In genomic region chr12:118103601-118104382, GRCh38 we compare ENCODE assay signal across 8 cellular contexts. TPM values are rescaled to one million over a fixed set of nuclear protein-coding genes. Genes with fewer than 3 reads are reported as not detected.
DNase-seq lines count a peak whose midpoint lies in the region; ATAC-seq and TF ChIP-seq lines count a peak whose summit lies in the region.

TSS of gene VSIG10 (minus strand) at chr12:118104011. CDS start at chr12:118103671, 340 bp downstream.

- H3K27me3 Mint-ChIP-seq in CD8-positive, alpha-beta T cell (ENCODE audit: low read depth): peaks cover 7% of the 10 kb centered on the region
- H3K27me3 Mint-ChIP-seq in GM23338 (ENCODE audit: insufficient read depth, low read depth, poor library complexity): no peaks in the 10 kb centered on the region

- peak within 1 kb of the TSS; percentile 98 for H3K4me2 ChIP-seq in GM23338

- H3K27ac ChIP-seq in CD8-positive, alpha-beta T cell (ENCODE audit: low read depth, low read length): no peak within 1 kb of the TSS
- H3K27ac ChIP-seq in GM23338 (ENCODE audit: low read depth): peak within 1 kb of the TSS; percentile 95
- H3K27ac ChIP-seq in esophagus squamous epithelium: peak within 1 kb of the TSS; percentile 79 to 88 (median 86)

- H3K27me3 ChIP-seq in CD8-positive, alpha-beta T cell (ENCODE audit: insufficient read depth, low read length): no peaks in the 10 kb centered on the region
- H3K27me3 ChIP-seq in GM23338 (ENCODE audit: insufficient read depth) (no peaks in the 10 kb centered on the region), esophagus squamous epithelium (no peaks in the 10 kb centered on the region), mononuclear cell (ENCODE audit: insufficient read depth, low read length) (peaks cover 3% of the 10 kb centered on the region)

- H3K36me3 ChIP-seq in CD8-positive, alpha-beta T cell (ENCODE audit: insufficient read depth, low read length): no peaks in the 10 kb centered on the region
- H3K36me3 ChIP-seq in GM23338 (ENCODE audit: insufficient read depth) (peaks cover 15% of the 10 kb centered on the region), esophagus squamous epithelium (no peaks in the 10 kb centered on the region)

- H3K27ac Mint-ChIP-seq in CD8-positive, alpha-beta T cell: no peak within 1 kb of the TSS
- peak within 1 kb of the TSS; percentile 92 for H3K27ac Mint-ChIP-seq in GM23338

- no peaks in the 10 kb centered on the region for H3K9me3 Mint-ChIP-seq in CD8-positive, alpha-beta T cell
- no peaks in the 10 kb centered on the region for H3K9me3 Mint-ChIP-seq in GM23338

- TF ChIP-seq CTCF in CD8-positive, alpha-beta T cell (IDR thresholded peaks at IDR 0.05): no peak
- TF ChIP-seq CTCF in GM23338 (conservative IDR thresholded peaks at IDR 0.05; ENCODE audit: low read depth in 2 of 2) (no peak), esophagus squamous epithelium (IDR thresholded peaks at IDR 0.05) (peak in 1 of 6 experiments; percentile 4)

- WGBS in esophagus squamous epithelium, 2 donors: 0% methylated on average over 10 of the region's 75 CpGs; no CpG with 5 or more reads in 1 of the 2 donors

- no peaks in the 10 kb centered on the region; the same call in none of the 2 replicates for H4K20me1 ChIP-seq in GM23338 (replicated peaks; ENCODE audit: insufficient read depth)

- peak in 4 of 7 experiments; percentile 6 to 51 (median 10) for DNase-seq in CD8-positive, alpha-beta T cell
- DNase-seq in GM23338 (ENCODE audit: low spot score) (peak; percentile 85), NCI-H345 (lab: John Stamatoyannopoulos, UW) (peak; percentile 84), esophagus squamous epithelium (lab: John Stamatoyannopoulos, UW) (no peak), superior temporal gyrus (ENCODE audit: extremely low spot score) (peak; percentile 38)
- DNase-seq in activated CD8-positive, alpha-beta memory T cell treated with anti-CD3 and anti-CD28 coated beads, Interleukin-2, amount 50 U/mL, for 48 hours: peak; percentile 63

- H3K4me3 Mint-ChIP-seq in CD8-positive, alpha-beta T cell: peak within 1 kb of the TSS; percentile 84
- peak within 1 kb of the TSS; percentile 96 for H3K4me3 Mint-ChIP-seq in GM23338

- ATAC-seq in CD8-positive, alpha-beta T cell: peak; percentile 56
- ATAC-seq in GM23338 (peak; percentile 82), HG03196 (IDR thresholded peaks at IDR 0.05; ENCODE audit: unreplicated experiment) (no peak)

- no peaks in the 10 kb centered on the region for H3K9me2 ChIP-seq in GM23338 (ENCODE audit: insufficient read depth)

- H3K4me1 ChIP-seq in CD8-positive, alpha-beta T cell (ENCODE audit: insufficient read depth, low read length): peaks cover 4% of the 10 kb centered on the region
- H3K4me1 ChIP-seq in GM23338 (ENCODE audit: insufficient read depth): peaks cover 31% of the 10 kb centered on the region
- H3K4me1 ChIP-seq in esophagus squamous epithelium: peaks cover 5 to 52% (median 14%) of the 10 kb centered on the region in 3 donors
- H3K4me1 ChIP-seq in mononuclear cell (ENCODE audit: insufficient read depth, low read length): peaks cover 19% of the 10 kb centered on the region

- peaks cover 60% of the 10 kb centered on the region for H3K79me2 ChIP-seq in GM23338 (replicated peaks; ENCODE audit: insufficient read depth)

- POLR2A ChIA-PET in CD8-positive, alpha-beta T cell (lab: Charles Lee): interaction anchor here (0.6 kb wide), 1 partner anchor 48 kb away, joined by 3 read pairs; no protein-coding TSS in a partner anchor

- H3K9me3 ChIP-seq in CD8-positive, alpha-beta T cell (ENCODE audit: low read length): no peaks in the 10 kb centered on the region
- H3K9me3 ChIP-seq in esophagus squamous epithelium (no peaks in the 10 kb centered on the region), mononuclear cell (ENCODE audit: low read depth, low read length) (no peaks in the 10 kb centered on the region)

- peak in 2 of 4 donors; percentile 52 to 68 for TF ChIP-seq POLR2A in esophagus squamous epithelium (IDR thresholded peaks at IDR 0.05)

- intact Hi-C loops in CD8-positive, alpha-beta T cell (cut with DNase I, micrococcal nuclease): no loop called here
- intact Hi-C loops in esophagus squamous epithelium (cut with DNase I): no loop called here

- peak within 1 kb of the TSS; percentile 53 for H3K4me3 ChIP-seq in CD8-positive, alpha-beta T cell (ENCODE audit: low read depth, low read length)
- H3K4me3 ChIP-seq in GM23338: peak within 1 kb of the TSS; percentile 93
- peak within 1 kb of the TSS; percentile 65 to 89 (median 79) for H3K4me3 ChIP-seq in esophagus squamous epithelium
- peak within 1 kb of the TSS; percentile 47 for H3K4me3 ChIP-seq in mononuclear cell (ENCODE audit: low read length)

- H3F3A ChIP-seq in GM23338 (replicated peaks; ENCODE audit: low read depth): peaks cover 14% of the 10 kb centered on the region

- H3K4me1 Mint-ChIP-seq in CD8-positive, alpha-beta T cell (ENCODE audit: low read depth): peaks cover 10% of the 10 kb centered on the region
- peaks cover 19% of the 10 kb centered on the region for H3K4me1 Mint-ChIP-seq in GM23338

- CTCF ChIA-PET in CD8-positive, alpha-beta T cell (lab: Charles Lee): no interaction called here

- H3K36me3 Mint-ChIP-seq in CD8-positive, alpha-beta T cell: no peaks in the 10 kb centered on the region
- H3K36me3 Mint-ChIP-seq in GM23338 (ENCODE audit: low read depth): peaks cover 21% of the 10 kb centered on the region

- H2AFZ ChIP-seq in GM23338: peak within 1 kb of the TSS; percentile 67; the same call in 1 of the 2 replicates

TF ChIP-seq in GM23338, 12 proteins besides CTCF, POLR2A, EP300 and RAD21:
- no peak for TF ChIP-seq STAT1 (IDR thresholded peaks at IDR 0.05; ENCODE audit: unreplicated experiment)
- TF ChIP-seq POLR2AphosphoS5 (IDR thresholded peaks at IDR 0.05; ENCODE audit: low read depth): peak; percentile 72
- TF ChIP-seq CREB1 (CRISPR knock-in tag; IDR thresholded peaks at IDR 0.05; ENCODE audit: low read depth): no peak
- TF ChIP-seq REST (IDR thresholded peaks at IDR 0.05; ENCODE audit: unreplicated experiment): peak; percentile 14

RNA-seq across cellular contexts. Expression of gene VSIG10, which starts in this region (rescaled TPM):
- 1 to 10 TPM; 1.0 to 2.3 TPM for total RNA-seq in CD8-positive, alpha-beta T cell
- 87.5 and 98.5 TPM in 2 replicates for total RNA-seq in GM23338 (2014; rRNA removed; shearing (Covaris generic))
- polyA plus RNA-seq in GM23338 (2016; fragmentation: Nextera tagmentation; extraction: Ambion mirVana): 48.1 and 52.1 TPM in 2 replicates
- total RNA-seq in esophagus squamous epithelium (10 to 100 TPM; 11.9 to 47.1 (median 25.8) TPM), mononuclear cell (1.8 TPM)
